In the genomic region with DNA sequence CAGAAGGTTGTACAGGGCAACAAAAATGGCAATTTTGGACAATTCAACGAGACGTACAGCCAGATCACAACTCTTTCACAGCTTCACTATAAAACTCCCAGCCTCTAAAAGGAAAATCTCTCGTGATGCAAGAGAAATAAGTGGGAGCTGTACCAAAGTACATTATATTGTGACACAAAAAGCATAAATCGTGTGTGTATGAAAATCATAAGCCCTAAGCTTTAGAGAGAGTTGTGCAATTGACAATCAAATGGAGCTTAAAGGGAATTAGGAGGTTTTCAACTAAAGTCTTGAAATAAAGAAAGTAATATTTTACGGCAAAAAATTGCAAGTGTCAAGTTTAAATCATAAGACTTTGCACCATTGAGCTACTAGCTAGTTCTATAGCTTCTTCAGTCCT, we compare ENCODE assay signal across 7 cellular contexts.
"Had no signal": no experiment of that assay in that cellular context is flagged by ENCODE, and none has a peak within 500 bp of the region (broad histone marks: within the 10 kb centered on the region; RNA-seq: fewer than 3 reads in every experiment).

No MANE protein-coding gene starts in this region.

- ATAC-seq: GM23338 had no signal

- DNase-seq: H9, HCEC 1CT had no signal

- H2AFZ ChIP-seq: GM23338 had no signal

- H3K27ac Mint-ChIP-seq: GM23338, H9 had no signal

- H3K4me3 ChIP-seq: GM23338 had no signal

- H3K36me3 Mint-ChIP-seq: IgD-negative memory B cell had no signal

- H3K9me3 Mint-ChIP-seq: GM23338, H9, IgD-negative memory B cell had no signal

- H3K4me2 ChIP-seq: GM23338 had no signal

- FAIRE-seq: H1, H54, HTR-8/SVneo had no signal

- H3K4me3 Mint-ChIP-seq: GM23338, H9 had no signal
